Comparison of ENCODE assay signal across 13 cellular contexts in the genomic region with DNA sequence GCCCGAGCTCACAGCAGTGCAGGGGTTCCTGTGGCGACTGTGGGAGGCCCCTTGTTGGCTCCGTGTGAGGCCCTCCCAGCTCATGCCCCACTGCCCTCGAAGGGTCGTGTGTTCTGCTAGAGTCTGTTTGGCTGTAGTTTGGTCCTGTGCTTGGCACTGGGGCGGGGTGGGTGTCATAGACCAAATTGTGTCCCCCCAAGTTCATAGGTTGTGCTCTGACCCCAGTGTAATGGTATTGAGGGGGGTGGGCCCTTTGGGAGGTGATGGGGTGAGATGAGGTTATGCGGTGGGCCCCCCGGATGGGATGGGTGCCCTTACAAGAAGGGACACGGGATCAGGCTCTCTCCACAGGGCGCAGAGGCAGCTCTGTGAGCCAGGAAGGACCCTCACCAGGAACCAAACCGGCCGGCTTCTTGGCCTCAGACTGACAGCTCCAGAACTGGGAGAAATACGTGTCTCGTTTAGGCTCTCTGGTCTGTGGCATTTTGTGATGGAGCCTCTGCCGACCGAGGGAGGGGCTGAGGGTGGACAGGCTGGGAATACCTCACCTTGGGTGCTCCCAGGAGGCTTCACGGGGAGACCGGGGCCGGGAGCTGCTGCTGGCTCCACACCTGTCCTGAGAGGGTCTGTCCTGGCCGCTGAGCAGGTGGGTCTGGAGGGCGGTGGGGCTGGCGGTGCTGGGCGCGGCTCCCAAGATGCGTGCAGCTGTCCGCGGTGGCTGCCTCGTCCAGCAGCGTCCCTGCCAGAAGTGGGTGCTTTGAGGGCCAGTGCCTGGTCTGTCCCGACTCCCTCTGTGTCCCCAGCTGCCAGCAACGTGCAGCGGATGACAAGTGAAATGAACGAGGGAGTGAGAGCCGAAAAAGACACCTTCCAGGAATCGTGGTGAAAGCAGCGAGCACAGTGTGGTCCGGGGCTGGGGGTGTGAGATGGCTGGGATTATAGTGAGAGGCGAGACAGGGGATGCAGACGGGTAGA.
DNase-seq lines count a peak whose midpoint lies in the region; ATAC-seq, FAIRE-seq and TF ChIP-seq lines count a peak whose summit lies in the region.
"Had no signal": no experiment of that assay in that cellular context is flagged by ENCODE, and none has a peak within 500 bp of the region (broad histone marks: within the 10 kb centered on the region; RNA-seq: fewer than 3 reads in every experiment).

No MANE protein-coding gene starts in this region.

- H3K9me3 ChIP-seq in BLaER1 (peaks cover 2% of the 10 kb centered on the region; the same call in 1 of the 2 replicates), kidney (ENCODE audit: control insufficient read depth in 1 of 2, low read length in 2 of 2) (no peaks in the 10 kb centered on the region), testis (no peaks in the 10 kb centered on the region)

- H3K27me3 ChIP-seq in BLaER1 (no peaks in the 10 kb centered on the region), rectal smooth muscle tissue (ENCODE audit: control insufficient read depth, insufficient read depth, low read length) (no peaks in the 10 kb centered on the region), testis (no peaks in the 10 kb centered on the region)

- peak overlapping the region; percentile 80 for H3K4me2 ChIP-seq in BLaER1

- DNase-seq in WTC11 (ENCODE audit: low spot score) (peak; percentile 8), kidney (peak; percentile 73), NCI-H1048 (lab: John Stamatoyannopoulos, UW) (no peak), NCI-H2227 (lab: John Stamatoyannopoulos, UW; ENCODE audit: unreplicated experiment) (no peak), testis (no peak)
- no peak for DNase-seq in activated CD4-positive, alpha-beta T cell treated with anti-CD3 and anti-CD28 coated beads, Interleukin-2, amount 50 U/mL, for 4 hours
- DNase-seq: activated CD4-positive, alpha-beta T cell treated with anti-CD3 and anti-CD28 coated beads for 1 hour; cerebellar nuclear complex; immature natural killer cell; NCI-H82 had no signal

- no peak for TF ChIP-seq POLR2A in testis (IDR thresholded peaks at IDR 0.05)

- CTCF ChIA-PET in WTC11 (lab: Charles Lee): interaction anchor here (1.2 to 1.6 kb wide), 2 partner anchors 222 to 266 kb away, joined by 3 to 5 read pairs; no protein-coding TSS in a partner anchor

- H3K27ac ChIP-seq in BLaER1: peak overlapping the region; percentile 45
- peak overlapping the region in 1 of 2 donors; percentile 26 for H3K27ac ChIP-seq in kidney (ENCODE audit: low read depth in 2 of 2, low read length in 2 of 2)
- H3K27ac ChIP-seq in rectal smooth muscle tissue (ENCODE audit: low read depth, low read length): peak overlapping the region; percentile 99
- peak overlapping the region in 1 of 2 donors; percentile 72 for H3K27ac ChIP-seq in testis
- H3K27ac ChIP-seq: HL-60 had no signal

- peaks cover 3% of the 10 kb centered on the region for H3K27me3 Mint-ChIP-seq in WTC11 (ENCODE audit: low read depth)

- TF ChIP-seq CTCF in WTC11 (IDR thresholded peaks at IDR 0.05) (no peak), kidney (IDR thresholded peaks at IDR 0.05; ENCODE audit: borderline replicate concordance, extremely low read depth, insufficient read depth) (no peak), testis (IDR thresholded peaks at IDR 0.05) (no peak)

- intact Hi-C loops in kidney (cut with DNase I): no loop called here
- intact Hi-C loops in testis (cut with DNase I; ENCODE audit: low total_unique reads): no loop called here

- 81 to 82% methylated on average over 25 to 38 of the region's 39 CpGs for WGBS in testis, 2 donors

- no peak for ATAC-seq in WTC11

- FAIRE-seq in kidney (lab: Jason Lieb, UNC): no peak

- H3K9ac ChIP-seq in BLaER1 (peak overlapping the region; percentile 34; the same call in 1 of the 2 replicates), kidney (ENCODE audit: low read length in 2 of 2) (no peak overlapping the region), rectal smooth muscle tissue (ENCODE audit: low read length) (no peak overlapping the region)

- POLR2A ChIA-PET in WTC11 (lab: Charles Lee): interaction anchor here (1.3 kb wide), 1 partner anchor 11 kb away, joined by 4 read pairs; no protein-coding TSS in a partner anchor

- H3K36me3 ChIP-seq in BLaER1 (no peaks in the 10 kb centered on the region), kidney (ENCODE audit: control insufficient read depth in 1 of 2, insufficient read depth in 2 of 2, low read length in 2 of 2) (no peaks in the 10 kb centered on the region), rectal smooth muscle tissue (ENCODE audit: control insufficient read depth, insufficient read depth, low read length) (no peaks in the 10 kb centered on the region), testis (ENCODE audit: low read depth, missing control alignments) (no peaks in the 10 kb centered on the region)

- peak overlapping the region; percentile 34; the same call in 1 of the 2 replicates for H3K4me3 ChIP-seq in BLaER1
- no peak overlapping the region for H3K4me3 ChIP-seq in kidney (ENCODE audit: low read length in 2 of 2)
- H3K4me3 ChIP-seq in rectal smooth muscle tissue (ENCODE audit: low read length): peak overlapping the region; percentile 35
- H3K4me3 ChIP-seq in testis: no peak overlapping the region

- H3K4me3 Mint-ChIP-seq in WTC11: no peak overlapping the region
- H3K4me3 Mint-ChIP-seq: immature natural killer cell had no signal

- H3K27ac Mint-ChIP-seq in WTC11: peak overlapping the region; percentile 54; the same call in 1 of the 2 replicates

- peaks cover under 1% of the 10 kb centered on the region for H3K9me3 Mint-ChIP-seq in WTC11
- H3K9me3 Mint-ChIP-seq: immature natural killer cell had no signal

- peaks cover 73% of the 10 kb centered on the region for H4K20me1 ChIP-seq in BLaER1

- H3K4me1 ChIP-seq in BLaER1 (peaks cover 80% of the 10 kb centered on the region), kidney (ENCODE audit: control insufficient read depth in 1 of 2, insufficient read depth in 1 of 2, low read depth in 1 of 2, low read length in 2 of 2) (peaks cover 9 to 40% of the 10 kb centered on the region in 2 donors), rectal smooth muscle tissue (ENCODE audit: control insufficient read depth, insufficient read depth, low read length) (peaks cover 53% of the 10 kb centered on the region), testis (peaks cover 43% of the 10 kb centered on the region)

- peaks cover 15% of the 10 kb centered on the region for H3K4me1 Mint-ChIP-seq in WTC11

- H3K36me3 Mint-ChIP-seq in WTC11: peaks cover under 1% of the 10 kb centered on the region
- H3K36me3 Mint-ChIP-seq: immature natural killer cell had no signal

TF ChIP-seq in WTC11, 78 proteins besides CTCF, POLR2A, EP300 and RAD21 (continues in another document):
- TF ChIP-seq, protein P1, sequence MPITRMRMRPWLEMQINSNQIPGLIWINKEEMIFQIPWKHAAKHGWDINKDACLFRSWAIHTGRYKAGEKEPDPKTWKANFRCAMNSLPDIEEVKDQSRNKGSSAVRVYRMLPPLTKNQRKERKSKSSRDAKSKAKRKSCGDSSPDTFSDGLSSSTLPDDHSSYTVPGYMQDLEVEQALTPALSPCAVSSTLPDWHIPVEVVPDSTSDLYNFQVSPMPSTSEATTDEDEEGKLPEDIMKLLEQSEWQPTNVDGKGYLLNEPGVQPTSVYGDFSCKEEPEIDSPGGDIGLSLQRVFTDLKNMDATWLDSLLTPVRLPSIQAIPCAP (CRISPR knock-in tag; IDR thresholded peaks at IDR 0.05): no peak
- TF ChIP-seq SMAD4 (CRISPR knock-in tag; IDR thresholded peaks at IDR 0.05) (no peak), ETV6 (CRISPR knock-in tag; IDR thresholded peaks at IDR 0.05) (no peak), MXD4 (CRISPR knock-in tag; IDR thresholded peaks at IDR 0.05; ENCODE audit: borderline replicate concordance) (no peak)
- TF ChIP-seq, protein P2, sequence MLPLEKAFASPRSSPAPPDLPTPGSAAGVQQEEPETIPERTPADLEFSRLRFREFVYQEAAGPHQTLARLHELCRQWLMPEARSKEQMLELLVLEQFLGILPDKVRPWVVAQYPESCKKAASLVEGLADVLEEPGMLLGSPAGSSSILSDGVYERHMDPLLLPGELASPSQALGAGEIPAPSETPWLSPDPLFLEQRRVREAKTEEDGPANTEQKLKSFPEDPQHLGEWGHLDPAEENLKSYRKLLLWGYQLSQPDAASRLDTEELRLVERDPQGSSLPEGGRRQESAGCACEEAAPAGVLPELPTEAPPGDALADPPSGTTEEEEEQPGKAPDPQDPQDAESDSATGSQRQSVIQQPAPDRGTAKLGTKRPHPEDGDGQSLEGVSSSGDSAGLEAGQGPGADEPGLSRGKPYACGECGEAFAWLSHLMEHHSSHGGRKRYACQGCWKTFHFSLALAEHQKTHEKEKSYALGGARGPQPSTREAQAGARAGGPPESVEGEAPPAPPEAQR (CRISPR knock-in tag; IDR thresholded peaks at IDR 0.05): no peak
- TF ChIP-seq, protein P3, sequence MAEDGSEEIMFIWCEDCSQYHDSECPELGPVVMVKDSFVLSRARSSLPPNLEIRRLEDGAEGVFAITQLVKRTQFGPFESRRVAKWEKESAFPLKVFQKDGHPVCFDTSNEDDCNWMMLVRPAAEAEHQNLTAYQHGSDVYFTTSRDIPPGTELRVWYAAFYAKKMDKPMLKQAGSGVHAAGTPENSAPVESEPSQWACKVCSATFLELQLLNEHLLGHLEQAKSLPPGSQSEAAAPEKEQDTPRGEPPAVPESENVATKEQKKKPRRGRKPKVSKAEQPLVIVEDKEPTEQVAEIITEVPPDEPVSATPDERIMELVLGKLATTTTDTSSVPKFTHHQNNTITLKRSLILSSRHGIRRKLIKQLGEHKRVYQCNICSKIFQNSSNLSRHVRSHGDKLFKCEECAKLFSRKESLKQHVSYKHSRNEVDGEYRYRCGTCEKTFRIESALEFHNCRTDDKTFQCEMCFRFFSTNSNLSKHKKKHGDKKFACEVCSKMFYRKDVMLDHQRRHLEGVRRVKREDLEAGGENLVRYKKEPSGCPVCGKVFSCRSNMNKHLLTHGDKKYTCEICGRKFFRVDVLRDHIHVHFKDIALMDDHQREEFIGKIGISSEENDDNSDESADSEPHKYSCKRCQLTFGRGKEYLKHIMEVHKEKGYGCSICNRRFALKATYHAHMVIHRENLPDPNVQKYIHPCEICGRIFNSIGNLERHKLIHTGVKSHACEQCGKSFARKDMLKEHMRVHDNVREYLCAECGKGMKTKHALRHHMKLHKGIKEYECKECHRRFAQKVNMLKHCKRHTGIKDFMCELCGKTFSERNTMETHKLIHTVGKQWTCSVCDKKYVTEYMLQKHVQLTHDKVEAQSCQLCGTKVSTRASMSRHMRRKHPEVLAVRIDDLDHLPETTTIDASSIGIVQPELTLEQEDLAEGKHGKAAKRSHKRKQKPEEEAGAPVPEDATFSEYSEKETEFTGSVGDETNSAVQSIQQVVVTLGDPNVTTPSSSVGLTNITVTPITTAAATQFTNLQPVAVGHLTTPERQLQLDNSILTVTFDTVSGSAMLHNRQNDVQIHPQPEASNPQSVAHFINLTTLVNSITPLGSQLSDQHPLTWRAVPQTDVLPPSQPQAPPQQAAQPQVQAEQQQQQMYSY (CRISPR knock-in tag; IDR thresholded peaks at IDR 0.05): no peak
- TF ChIP-seq, protein P4, sequence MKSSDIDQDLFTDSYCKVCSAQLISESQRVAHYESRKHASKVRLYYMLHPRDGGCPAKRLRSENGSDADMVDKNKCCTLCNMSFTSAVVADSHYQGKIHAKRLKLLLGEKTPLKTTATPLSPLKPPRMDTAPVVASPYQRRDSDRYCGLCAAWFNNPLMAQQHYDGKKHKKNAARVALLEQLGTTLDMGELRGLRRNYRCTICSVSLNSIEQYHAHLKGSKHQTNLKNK (CRISPR knock-in tag; IDR thresholded peaks at IDR 0.05): no peak

Comparison
In these comparisons a context has a peak if more than half of its experiments do, and no peak if none do; other contexts are left out.
1. H3K4me3 ChIP-seq: peak in BLaER1 (single experiment) and rectal smooth muscle tissue (single experiment); none in kidney (0 of 2) and testis (0 of 2).
2. DNase-seq: peak in WTC11 (single experiment) and kidney (single experiment); none in NCI-H1048 (single experiment), NCI-H2227 (single experiment), activated CD4-positive, alpha-beta T cell treated with anti-CD3 and anti-CD28 coated beads, Interleukin-2, amount 50 U/mL, for 4 hours (0 of 2) and testis (single experiment).